In the genomic region with DNA sequence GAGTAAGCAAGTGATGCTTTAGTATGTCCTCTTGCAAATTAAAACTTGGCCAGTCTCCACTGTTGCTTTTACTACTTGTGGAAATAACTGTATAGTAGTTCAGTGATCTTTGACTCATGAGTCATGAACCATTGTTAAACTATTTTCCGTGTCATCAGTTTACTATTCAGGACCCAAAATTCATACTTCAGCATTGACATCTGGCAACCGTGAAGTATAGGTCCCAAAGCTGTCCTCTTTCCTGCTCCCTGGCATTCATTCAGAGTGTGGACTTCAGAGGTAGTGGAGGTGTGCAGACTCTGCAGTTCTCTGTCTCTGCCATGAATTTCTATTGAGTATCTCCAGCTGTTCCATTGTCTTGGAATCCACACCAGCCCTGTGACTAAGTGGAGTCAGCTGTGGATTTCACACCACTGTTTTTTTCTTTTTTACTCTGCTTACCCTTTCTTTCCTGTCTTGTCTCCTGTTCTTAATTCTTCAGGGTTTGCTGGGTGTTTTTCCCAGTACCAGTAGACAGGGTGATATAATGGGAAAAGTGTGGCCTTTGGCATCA, we compare ENCODE assay signal across 1 cellular context.
TF ChIP-seq lines count a peak whose summit lies in the region.

No MANE protein-coding gene starts in this region.

TF ChIP-seq in SK-N-SH, 30 proteins besides CTCF, POLR2A, EP300 and RAD21 (continued from another document):
- TF ChIP-seq FOSL2 (IDR thresholded peaks at IDR 0.05; ENCODE audit: borderline replicate concordance, low read depth) (peak; percentile 71), NFIC (IDR thresholded peaks at IDR 0.05; ENCODE audit: borderline replicate concordance) (peak; percentile 38; the same call in 1 of the 2 replicates), TCF12 (IDR thresholded peaks at IDR 0.05) (peak; percentile 57), JUND (IDR thresholded peaks at IDR 0.05) (peak; percentile 44; the same call in 1 of the 2 replicates)
- TF ChIP-seq, protein P1, sequence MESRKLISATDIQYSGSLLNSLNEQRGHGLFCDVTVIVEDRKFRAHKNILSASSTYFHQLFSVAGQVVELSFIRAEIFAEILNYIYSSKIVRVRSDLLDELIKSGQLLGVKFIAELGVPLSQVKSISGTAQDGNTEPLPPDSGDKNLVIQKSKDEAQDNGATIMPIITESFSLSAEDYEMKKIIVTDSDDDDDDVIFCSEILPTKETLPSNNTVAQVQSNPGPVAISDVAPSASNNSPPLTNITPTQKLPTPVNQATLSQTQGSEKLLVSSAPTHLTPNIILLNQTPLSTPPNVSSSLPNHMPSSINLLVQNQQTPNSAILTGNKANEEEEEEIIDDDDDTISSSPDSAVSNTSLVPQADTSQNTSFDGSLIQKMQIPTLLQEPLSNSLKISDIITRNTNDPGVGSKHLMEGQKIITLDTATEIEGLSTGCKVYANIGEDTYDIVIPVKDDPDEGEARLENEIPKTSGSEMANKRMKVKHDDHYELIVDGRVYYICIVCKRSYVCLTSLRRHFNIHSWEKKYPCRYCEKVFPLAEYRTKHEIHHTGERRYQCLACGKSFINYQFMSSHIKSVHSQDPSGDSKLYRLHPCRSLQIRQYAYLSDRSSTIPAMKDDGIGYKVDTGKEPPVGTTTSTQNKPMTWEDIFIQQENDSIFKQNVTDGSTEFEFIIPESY (IDR thresholded peaks at IDR 0.05; ENCODE audit: borderline replicate concordance, low read depth) = no peak
- TF ChIP-seq, protein P2, sequence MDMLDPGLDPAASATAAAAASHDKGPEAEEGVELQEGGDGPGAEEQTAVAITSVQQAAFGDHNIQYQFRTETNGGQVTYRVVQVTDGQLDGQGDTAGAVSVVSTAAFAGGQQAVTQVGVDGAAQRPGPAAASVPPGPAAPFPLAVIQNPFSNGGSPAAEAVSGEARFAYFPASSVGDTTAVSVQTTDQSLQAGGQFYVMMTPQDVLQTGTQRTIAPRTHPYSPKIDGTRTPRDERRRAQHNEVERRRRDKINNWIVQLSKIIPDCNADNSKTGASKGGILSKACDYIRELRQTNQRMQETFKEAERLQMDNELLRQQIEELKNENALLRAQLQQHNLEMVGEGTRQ (IDR thresholded peaks at IDR 0.05; ENCODE audit: borderline replicate concordance, low read depth, low read length) = no peak
